1 cellular context compared by ENCODE assay signal in genomic region chr18:70374154-70374553, GRCh38.
TF ChIP-seq lines count a peak whose summit lies in the region.

No MANE protein-coding gene starts in this region.

TF ChIP-seq in HepG2, 621 proteins besides CTCF, POLR2A, EP300 and RAD21 (continued from another document and continues in another):
- peak; percentile 50; the same call in 1 of the 2 replicates for TF ChIP-seq ZNF646 (CRISPR knock-in tag; IDR thresholded peaks at IDR 0.05)
- TF ChIP-seq ZNF879 (CRISPR knock-in tag; IDR thresholded peaks at IDR 0.05) = no peak
- TF ChIP-seq SKIL (CRISPR knock-in tag; IDR thresholded peaks at IDR 0.05; ENCODE audit: borderline replicate concordance) = no peak
- no peak for TF ChIP-seq ZC3H13 (CRISPR knock-in tag; IDR thresholded peaks at IDR 0.05)
- TF ChIP-seq ADNP (CRISPR knock-in tag; IDR thresholded peaks at IDR 0.05) = 0 out of 2 replicates have a peak, but pooled peaks have one; percentile 27
- peak; percentile 41 for TF ChIP-seq TEAD3 (CRISPR knock-in tag; optimal IDR thresholded peaks at IDR 0.05; ENCODE audit: borderline replicate concordance)
- TF ChIP-seq NR2F6 (IDR thresholded peaks at IDR 0.05) = peak; percentile 78
- peak; percentile 85 for TF ChIP-seq NR2F6 (CRISPR knock-in tag; IDR thresholded peaks at IDR 0.05)
- no peak for TF ChIP-seq FOXA1 (IDR thresholded peaks at IDR 0.05)
- TF ChIP-seq FOXA1 (CRISPR knock-in tag; IDR thresholded peaks at IDR 0.05) = peak; percentile 8; the same call in 1 of the 2 replicates
- TF ChIP-seq ZNF121 (CRISPR knock-in tag; IDR thresholded peaks at IDR 0.05) = peak; percentile 98
- no peak for TF ChIP-seq MLX (CRISPR knock-in tag; IDR thresholded peaks at IDR 0.05)
- no peak for TF ChIP-seq ZNF720 (CRISPR knock-in tag; IDR thresholded peaks at IDR 0.05)
- TF ChIP-seq MBNL3 (CRISPR knock-in tag; conservative IDR thresholded peaks at IDR 0.05) = no peak
- TF ChIP-seq ARID5B (CRISPR knock-in tag; IDR thresholded peaks at IDR 0.05) = 0 out of 2 replicates have a peak, but pooled peaks have one; percentile 17
- TF ChIP-seq MEIS2 (CRISPR knock-in tag; IDR thresholded peaks at IDR 0.05) = peak; percentile 68; the same call in 1 of the 2 replicates
- no peak for TF ChIP-seq SOX13 (IDR thresholded peaks at IDR 0.05)
- peak in 1 of 2 experiments; percentile 26; a peak in 1 of 4 replicates for TF ChIP-seq SOX13 (CRISPR knock-in tag; conservative IDR thresholded peaks at IDR 0.05 in 1 of 2, IDR thresholded peaks at IDR 0.05 in 1 of 2)
- TF ChIP-seq NAIF1 (CRISPR knock-in tag; IDR thresholded peaks at IDR 0.05; ENCODE audit: borderline replicate concordance) = no peak
- no peak for TF ChIP-seq ZNF687 (CRISPR knock-in tag; IDR thresholded peaks at IDR 0.05)
- TF ChIP-seq ZNF850 (CRISPR knock-in tag; conservative IDR thresholded peaks at IDR 0.05) = no peak
- no peak for TF ChIP-seq TEF (CRISPR knock-in tag; IDR thresholded peaks at IDR 0.05)
- no peak for TF ChIP-seq ZNF609 (CRISPR knock-in tag; IDR thresholded peaks at IDR 0.05; ENCODE audit: borderline replicate concordance)
- no peak for TF ChIP-seq ZNF788 (CRISPR knock-in tag; IDR thresholded peaks at IDR 0.05; ENCODE audit: borderline replicate concordance)
- TF ChIP-seq PRPF4 (IDR thresholded peaks at IDR 0.05; ENCODE audit: low read depth, low read length, poor library complexity, severe bottlenecking) = no peak
- peak in 1 of 2 experiments; percentile 82; a peak in 2 of 4 replicates for TF ChIP-seq NR2F1 (CRISPR knock-in tag; IDR thresholded peaks at IDR 0.05)
- TF ChIP-seq FOXA3 (CRISPR knock-in tag; IDR thresholded peaks at IDR 0.05) = peak; percentile 56
- no peak for TF ChIP-seq ZNF263 (CRISPR knock-in tag; IDR thresholded peaks at IDR 0.05)
- TF ChIP-seq PITX1 (CRISPR knock-in tag; IDR thresholded peaks at IDR 0.05) = peak; percentile 98
- no peak for TF ChIP-seq NKX3-1 (CRISPR knock-in tag; IDR thresholded peaks at IDR 0.05)
- peak; percentile 65; the same call in 1 of the 2 replicates for TF ChIP-seq ZMYM3 (CRISPR knock-in tag; IDR thresholded peaks at IDR 0.05)
- TF ChIP-seq GABPB1 (CRISPR knock-in tag; IDR thresholded peaks at IDR 0.05) = no peak
- TF ChIP-seq AGO1 (IDR thresholded peaks at IDR 0.05; ENCODE audit: low read depth, low read length, poor library complexity, severe bottlenecking) = no peak
- no peak for TF ChIP-seq HDAC2 (CRISPR knock-in tag; IDR thresholded peaks at IDR 0.05)
- TF ChIP-seq HMG20B (CRISPR knock-in tag; conservative IDR thresholded peaks at IDR 0.05) = no peak
